9 cellular contexts compared by ENCODE assay signal in genomic region chr2:75709297-75709696, GRCh38. TPM values are rescaled to one million over a fixed set of nuclear protein-coding genes. Genes with fewer than 3 reads are reported as not detected.
DNase-seq lines count a peak whose midpoint lies in the region; ATAC-seq and TF ChIP-seq lines count a peak whose summit lies in the region.
"Had no signal": no experiment of that assay in that cellular context is flagged by ENCODE, and none has a peak within 500 bp of the region (broad histone marks: within the 10 kb centered on the region; RNA-seq: fewer than 3 reads in every experiment).

No MANE protein-coding gene starts in this region.

- peak overlapping the region; percentile 73 for H3K4me3 Mint-ChIP-seq in activated CD4-positive, alpha-beta T cell treated with anti-CD3 and anti-CD28 coated beads for 36 hours

- peak overlapping the region; percentile 81 for H3K4me2 ChIP-seq in skeletal muscle satellite cell (ENCODE audit: low read length)

- H3K27me3 ChIP-seq in skeletal muscle satellite cell (ENCODE audit: control insufficient read depth, insufficient read depth, low read length) = no peaks in the 10 kb centered on the region

- H3K27me3 Mint-ChIP-seq in activated CD4-positive, alpha-beta T cell treated with anti-CD3 and anti-CD28 coated beads for 36 hours = no peaks in the 10 kb centered on the region

- CTCF ChIA-PET in activated CD4-positive, alpha-beta T cell treated with anti-CD3 and anti-CD28 coated beads for 36 hours (lab: Charles Lee) = interaction anchor here (0.6 to 3.0 kb wide), 4 partner anchors 32 to 158 kb away, joined by 3 to 10 read pairs (median 6); no protein-coding TSS in a partner anchor

- H3K4me1 ChIP-seq in skeletal muscle satellite cell (ENCODE audit: control insufficient read depth, insufficient read depth, low read length) = peaks cover 27% of the 10 kb centered on the region

- no peaks in the 10 kb centered on the region for H3K9me3 Mint-ChIP-seq in activated CD4-positive, alpha-beta T cell treated with anti-CD3 and anti-CD28 coated beads for 36 hours (ENCODE audit: low read depth)

- POLR2A ChIA-PET in activated CD4-positive, alpha-beta T cell treated with anti-CD3 and anti-CD28 coated beads for 36 hours (lab: Charles Lee) = no interaction called here

- H3K36me3 Mint-ChIP-seq in activated CD4-positive, alpha-beta T cell treated with anti-CD3 and anti-CD28 coated beads for 36 hours (ENCODE audit: low read depth) = peaks cover 25% of the 10 kb centered on the region

- H3K27ac Mint-ChIP-seq in activated CD4-positive, alpha-beta T cell treated with anti-CD3 and anti-CD28 coated beads for 36 hours = peak overlapping the region; percentile 79

- H3K4me3 ChIP-seq in epithelial cell of esophagus (ENCODE audit: low read length) (peak overlapping the region; percentile 86), skeletal muscle satellite cell (ENCODE audit: low read length) (peak overlapping the region; percentile 74)

- peaks cover 2% of the 10 kb centered on the region for H3K36me3 ChIP-seq in skeletal muscle satellite cell (ENCODE audit: insufficient read depth, low read length)

- TF ChIP-seq CTCF in epithelial cell of esophagus (IDR thresholded peaks at IDR 0.05; ENCODE audit: insufficient read depth, low read depth, low read length, missing control alignments) = no peak

- intact Hi-C loops in activated CD4-positive, alpha-beta T cell treated with anti-CD3 and anti-CD28 coated beads for 36 hours (cut with DNase I, micrococcal nuclease) = no loop called here

- no peak for DNase-seq in activated CD4-positive, alpha-beta T cell treated with anti-CD3 and anti-CD28 coated beads for 36 hours
- DNase-seq in activated CD4-positive, alpha-beta T cell treated with anti-CD3 and anti-CD28 coated beads for 1 hour = no peak
- DNase-seq in OCI-M1 (lab: John Stamatoyannopoulos, UW) (peak; percentile 21), epithelial cell of esophagus (ENCODE audit: low read depth) (no peak), NCI-H2171 treated with DMSO at 0.1 percent for 48 hours (lab: John Stamatoyannopoulos, UW) (no peak)
- DNase-seq: SW 1271 had no signal

- ATAC-seq in activated CD4-positive, alpha-beta T cell treated with anti-CD3 and anti-CD28 coated beads for 36 hours = no peak
- ATAC-seq in HG02885 (IDR thresholded peaks at IDR 0.05; ENCODE audit: poor library complexity, unreplicated experiment) (no peak), HG03457 (IDR thresholded peaks at IDR 0.05; ENCODE audit: unreplicated experiment) (no peak)

- H3K4me1 Mint-ChIP-seq in activated CD4-positive, alpha-beta T cell treated with anti-CD3 and anti-CD28 coated beads for 36 hours = peaks cover 27% of the 10 kb centered on the region

- H3K9ac ChIP-seq in skeletal muscle satellite cell (ENCODE audit: low read depth, low read length) = no peak overlapping the region

- H3K9me3 ChIP-seq in skeletal muscle satellite cell (replicated peaks; ENCODE audit: low read length) = no peaks in the 10 kb centered on the region

RNA-seq across cellular contexts. Expression of gene GCFC2, which starts 1.4 kb away (rescaled TPM):
- total RNA-seq in activated CD4-positive, alpha-beta T cell treated with anti-CD3 and anti-CD28 coated beads for 36 hours = 10 to 100 TPM; 37.6 to 41.1 TPM
- total RNA-seq in skeletal muscle satellite cell (2012; rRNA removed) = 19.8 and 21.2 TPM in 2 replicates
